ENCODE assay signal across 1 cellular context in genomic region chr6:150417247-150417646, GRCh38.
TF ChIP-seq lines count a peak whose summit lies in the region.

No MANE protein-coding gene starts in this region.

TF ChIP-seq in HEK293, 187 proteins besides CTCF, POLR2A, EP300 and RAD21 (continued from another document):
- TF ChIP-seq, protein P1, sequence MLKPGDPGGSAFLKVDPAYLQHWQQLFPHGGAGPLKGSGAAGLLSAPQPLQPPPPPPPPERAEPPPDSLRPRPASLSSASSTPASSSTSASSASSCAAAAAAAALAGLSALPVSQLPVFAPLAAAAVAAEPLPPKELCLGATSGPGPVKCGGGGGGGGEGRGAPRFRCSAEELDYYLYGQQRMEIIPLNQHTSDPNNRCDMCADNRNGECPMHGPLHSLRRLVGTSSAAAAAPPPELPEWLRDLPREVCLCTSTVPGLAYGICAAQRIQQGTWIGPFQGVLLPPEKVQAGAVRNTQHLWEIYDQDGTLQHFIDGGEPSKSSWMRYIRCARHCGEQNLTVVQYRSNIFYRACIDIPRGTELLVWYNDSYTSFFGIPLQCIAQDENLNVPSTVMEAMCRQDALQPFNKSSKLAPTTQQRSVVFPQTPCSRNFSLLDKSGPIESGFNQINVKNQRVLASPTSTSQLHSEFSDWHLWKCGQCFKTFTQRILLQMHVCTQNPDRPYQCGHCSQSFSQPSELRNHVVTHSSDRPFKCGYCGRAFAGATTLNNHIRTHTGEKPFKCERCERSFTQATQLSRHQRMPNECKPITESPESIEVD (tag by site-specific recombination; IDR thresholded peaks at IDR 0.05): peak; percentile 93
- peak; percentile 9; the same call in 1 of the 2 replicates for TF ChIP-seq ZEB2 (tag by site-specific recombination; IDR thresholded peaks at IDR 0.05)
- TF ChIP-seq ZNF155 (tag by site-specific recombination; IDR thresholded peaks at IDR 0.05): no peak
- TF ChIP-seq ZNF792 (tag by site-specific recombination; IDR thresholded peaks at IDR 0.05): no peak
- TF ChIP-seq, protein P2, sequence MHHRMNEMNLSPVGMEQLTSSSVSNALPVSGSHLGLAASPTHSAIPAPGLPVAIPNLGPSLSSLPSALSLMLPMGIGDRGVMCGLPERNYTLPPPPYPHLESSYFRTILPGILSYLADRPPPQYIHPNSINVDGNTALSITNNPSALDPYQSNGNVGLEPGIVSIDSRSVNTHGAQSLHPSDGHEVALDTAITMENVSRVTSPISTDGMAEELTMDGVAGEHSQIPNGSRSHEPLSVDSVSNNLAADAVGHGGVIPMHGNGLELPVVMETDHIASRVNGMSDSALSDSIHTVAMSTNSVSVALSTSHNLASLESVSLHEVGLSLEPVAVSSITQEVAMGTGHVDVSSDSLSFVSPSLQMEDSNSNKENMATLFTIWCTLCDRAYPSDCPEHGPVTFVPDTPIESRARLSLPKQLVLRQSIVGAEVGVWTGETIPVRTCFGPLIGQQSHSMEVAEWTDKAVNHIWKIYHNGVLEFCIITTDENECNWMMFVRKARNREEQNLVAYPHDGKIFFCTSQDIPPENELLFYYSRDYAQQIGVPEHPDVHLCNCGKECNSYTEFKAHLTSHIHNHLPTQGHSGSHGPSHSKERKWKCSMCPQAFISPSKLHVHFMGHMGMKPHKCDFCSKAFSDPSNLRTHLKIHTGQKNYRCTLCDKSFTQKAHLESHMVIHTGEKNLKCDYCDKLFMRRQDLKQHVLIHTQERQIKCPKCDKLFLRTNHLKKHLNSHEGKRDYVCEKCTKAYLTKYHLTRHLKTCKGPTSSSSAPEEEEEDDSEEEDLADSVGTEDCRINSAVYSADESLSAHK (tag by site-specific recombination; IDR thresholded peaks at IDR 0.05): no peak
- peak; percentile 41 for TF ChIP-seq ZIC2 (tag by site-specific recombination; IDR thresholded peaks at IDR 0.05)
- TF ChIP-seq ZNF221 (tag by site-specific recombination; IDR thresholded peaks at IDR 0.05; ENCODE audit: borderline replicate concordance): no peak
- peak; percentile 73; the same call in 1 of the 2 replicates for TF ChIP-seq FEZF1 (tag by site-specific recombination; IDR thresholded peaks at IDR 0.05)
